In the genomic region with DNA sequence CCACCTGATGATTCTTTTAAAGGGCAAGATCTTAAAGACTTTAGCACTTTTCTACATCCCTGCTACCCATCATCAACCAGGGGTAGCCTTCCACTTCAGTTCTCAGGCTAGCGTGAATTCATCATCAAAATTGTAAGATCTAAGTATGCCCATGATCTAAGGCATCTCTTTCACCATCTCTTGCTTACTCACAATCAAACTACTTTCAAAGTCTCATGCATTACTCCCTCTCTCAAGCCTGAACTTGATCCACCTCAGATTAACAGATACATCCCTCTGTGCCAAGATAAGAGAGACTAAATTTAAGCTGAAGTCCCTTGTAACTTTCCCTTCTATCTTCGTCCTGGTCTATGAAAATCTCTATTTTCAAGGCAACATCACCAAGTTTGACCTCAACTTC, we compare ENCODE assay signal across 1 cellular context.
TF ChIP-seq lines count a peak whose summit lies in the region.

No MANE protein-coding gene starts in this region.

TF ChIP-seq in HepG2, 621 proteins besides CTCF, POLR2A, EP300 and RAD21 (continued from another document):
- TF ChIP-seq, protein P1, sequence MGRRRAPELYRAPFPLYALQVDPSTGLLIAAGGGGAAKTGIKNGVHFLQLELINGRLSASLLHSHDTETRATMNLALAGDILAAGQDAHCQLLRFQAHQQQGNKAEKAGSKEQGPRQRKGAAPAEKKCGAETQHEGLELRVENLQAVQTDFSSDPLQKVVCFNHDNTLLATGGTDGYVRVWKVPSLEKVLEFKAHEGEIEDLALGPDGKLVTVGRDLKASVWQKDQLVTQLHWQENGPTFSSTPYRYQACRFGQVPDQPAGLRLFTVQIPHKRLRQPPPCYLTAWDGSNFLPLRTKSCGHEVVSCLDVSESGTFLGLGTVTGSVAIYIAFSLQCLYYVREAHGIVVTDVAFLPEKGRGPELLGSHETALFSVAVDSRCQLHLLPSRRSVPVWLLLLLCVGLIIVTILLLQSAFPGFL (CRISPR knock-in tag; IDR thresholded peaks at IDR 0.05): no peak
